Comparison of ENCODE assay signal across 35 cellular contexts in the genomic region with DNA sequence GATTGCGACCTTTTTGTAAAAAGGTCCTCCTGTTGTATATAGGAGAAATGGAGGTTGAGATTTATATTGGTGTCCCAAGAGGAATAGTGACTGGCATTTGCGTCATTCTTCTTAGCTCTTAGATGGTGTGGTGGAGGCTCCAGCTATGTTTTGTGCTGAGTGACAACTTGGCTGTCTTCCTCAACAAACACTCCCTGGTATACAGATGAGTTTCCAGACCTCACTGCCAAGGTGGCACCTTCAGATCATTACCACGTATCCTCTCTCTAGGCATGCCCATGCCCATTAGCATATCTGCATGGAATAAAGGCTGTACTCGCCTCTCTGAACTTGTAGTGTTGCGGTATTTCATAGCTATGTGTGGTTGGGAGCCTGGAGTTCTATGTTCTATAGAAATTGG.
"Had no signal": no experiment of that assay in that cellular context is flagged by ENCODE, and none has a peak within 500 bp of the region (broad histone marks: within the 10 kb centered on the region; RNA-seq: fewer than 3 reads in every experiment).

No MANE protein-coding gene starts in this region.

- H3K4me3 ChIP-seq: MG63 had no signal

- DNase-seq: Kasumi-1, KBM-7, KG1, MG63, MM.1S, MV-4-11, NCI-H1048, NCI-H1092, NCI-H1092 treated with DMSO at 0.1 percent for 48 hours, NCI-H1105, NCI-H1105 treated with DMSO at 0.1 percent for 48 hours, NCI-H1417, NCI-H1417 treated with DMSO at 0.1 percent for 48 hours, NCI-H1436, NCI-H1436 treated with DMSO at 0.1 percent for 48 hours, NCI-H146, NCI-H1694, NCI-H1694 treated with DMSO at 0.1 percent for 48 hours, NCI-H187, NCI-H187 treated with DMSO at 0.1 percent for 48 hours, NCI-H1930, NCI-H2029, NCI-H2029 treated with DMSO at 0.1 percent for 48 hours, NCI-H2081, NCI-H2081 treated with DMSO at 0.1 percent for 48 hours, NCI-H2107, NCI-H2171, NCI-H2171 treated with DMSO at 0.1 percent for 48 hours, NCI-H2227 treated with DMSO at 0.1 percent for 48 hours, NCI-H226, NCI-H345, NCI-H446, NCI-H446 treated with DMSO at 0.1 percent for 48 hours, NCI-H510A had no signal

- H3K27ac ChIP-seq: KMS-11 had no signal

- H3K27me3 ChIP-seq: MG63 had no signal

- H3K9ac ChIP-seq: KMS-11 had no signal

- H3K4me2 ChIP-seq: KMS-11 had no signal
